Comparison of ENCODE assay signal across 1 cellular context in the genomic region with DNA sequence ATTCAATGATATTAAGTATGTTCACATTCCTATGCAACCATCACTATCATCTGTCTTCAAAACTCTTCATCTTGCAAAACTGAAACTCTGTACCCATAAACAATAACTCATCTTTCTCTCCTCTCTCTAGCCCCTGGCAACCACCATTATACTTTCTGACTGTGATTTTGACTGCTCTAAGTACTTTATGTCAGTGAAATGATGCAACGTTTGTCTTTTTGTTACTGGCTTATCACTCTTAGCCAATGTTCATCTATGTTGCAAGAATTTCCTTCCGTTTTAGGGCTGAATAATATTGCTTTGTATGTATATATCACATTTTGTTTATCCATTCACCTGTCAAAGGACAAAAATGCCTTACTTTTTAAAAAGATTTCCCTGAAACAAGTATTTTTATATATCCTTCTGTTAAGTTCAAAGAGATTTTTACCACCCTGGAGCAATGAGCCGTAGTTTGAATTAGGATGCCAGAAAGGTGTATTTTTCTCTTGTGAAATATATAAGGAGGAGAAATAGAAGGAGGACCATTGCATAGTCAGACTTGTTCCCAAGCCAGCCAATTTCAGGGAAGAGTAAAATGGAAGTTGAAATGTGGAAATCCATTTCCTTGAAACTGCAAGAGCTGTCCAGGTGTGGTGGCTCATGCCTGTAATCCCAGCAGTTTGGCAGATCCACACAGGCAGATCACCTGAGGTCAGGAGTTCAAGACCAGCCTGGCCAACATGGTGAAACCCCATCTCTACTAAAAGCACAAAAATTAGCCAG.
TF ChIP-seq lines count a peak whose summit lies in the region.

No MANE protein-coding gene starts in this region.

TF ChIP-seq in K562, 482 proteins besides CTCF, POLR2A, EP300 and RAD21 (continued from another document):
- TF ChIP-seq CUX1 (CRISPR knock-in tag; IDR thresholded peaks at IDR 0.05) (no peak), STAT5A (IDR thresholded peaks at IDR 0.05; ENCODE audit: borderline replicate concordance, low read length) (no peak), TARDBP (IDR thresholded peaks at IDR 0.05) (no peak), ZNF263 (CRISPR knock-in tag; IDR thresholded peaks at IDR 0.05; ENCODE audit: borderline replicate concordance) (0 out of 2 replicates have a peak, but pooled peaks have one; percentile 21), RCOR1 (IDR thresholded peaks at IDR 0.05; ENCODE audit: borderline replicate concordance in 1 of 2, low read depth in 2 of 2, low read length in 2 of 2) (peak in 1 of 2 experiments; percentile 79; a peak in 2 of 4 replicates), TRIM24 (IDR thresholded peaks at IDR 0.05) (peak; percentile 89 to 90; a peak in 3 of 4 replicates), HNRNPUL1 (IDR thresholded peaks at IDR 0.05; ENCODE audit: low read length) (no peak), EWSR1 (IDR thresholded peaks at IDR 0.05; ENCODE audit: borderline replicate concordance, low read depth, partially characterized antibody) (no peak), KLF10 (CRISPR knock-in tag; IDR thresholded peaks at IDR 0.05) (no peak), NFYB (IDR thresholded peaks at IDR 0.05; ENCODE audit: extremely low read depth, insufficient read length) (no peak), ATF4 (CRISPR knock-in tag; IDR thresholded peaks at IDR 0.05) (peak; percentile 89), POLR2H (tag; IDR thresholded peaks at IDR 0.05; ENCODE audit: low read depth) (peak; percentile 54), GTF2E2 (tag; IDR thresholded peaks at IDR 0.05) (no peak), ATF1 (CRISPR knock-in tag; IDR thresholded peaks at IDR 0.05) (no peak), ATF1 (tag; IDR thresholded peaks at IDR 0.05) (no peak), TAL1 (IDR thresholded peaks at IDR 0.05) (0 out of 2 replicates have a peak, but pooled peaks have one; percentile 14), GTF2F1 (IDR thresholded peaks at IDR 0.05; ENCODE audit: low read depth, low read length) (no peak), LEF1 (IDR thresholded peaks at IDR 0.05) (peak; percentile 74; the same call in 1 of the 2 replicates), ZNF282 (CRISPR knock-in tag; IDR thresholded peaks at IDR 0.05) (no peak), TGIF2 (CRISPR knock-in tag; IDR thresholded peaks at IDR 0.05) (no peak), KAT7 (CRISPR knock-in tag; IDR thresholded peaks at IDR 0.05; ENCODE audit: borderline replicate concordance) (no peak), FOXP4 (CRISPR knock-in tag; IDR thresholded peaks at IDR 0.05; ENCODE audit: borderline replicate concordance) (no peak), FOXJ3 (CRISPR knock-in tag; IDR thresholded peaks at IDR 0.05) (no peak), ZBTB34 (CRISPR knock-in tag; IDR thresholded peaks at IDR 0.05) (no peak), ZNF561 (CRISPR knock-in tag; conservative IDR thresholded peaks at IDR 0.05) (no peak), ARID1B (IDR thresholded peaks at IDR 0.05) (peak; percentile 70), BRF2 (IDR thresholded peaks at IDR 0.05; ENCODE audit: borderline replicate concordance, insufficient read depth, insufficient read length) (no peak), GABPA (tag; conservative IDR thresholded peaks at IDR 0.05; ENCODE audit: low read depth) (0 out of 2 replicates have a peak, but pooled peaks have one; percentile 21), MEIS2 (IDR thresholded peaks at IDR 0.05; ENCODE audit: partially characterized antibody) (peak; percentile 57), ZFP1 (CRISPR knock-in tag; IDR thresholded peaks at IDR 0.05) (no peak)
- TF ChIP-seq, protein P1, sequence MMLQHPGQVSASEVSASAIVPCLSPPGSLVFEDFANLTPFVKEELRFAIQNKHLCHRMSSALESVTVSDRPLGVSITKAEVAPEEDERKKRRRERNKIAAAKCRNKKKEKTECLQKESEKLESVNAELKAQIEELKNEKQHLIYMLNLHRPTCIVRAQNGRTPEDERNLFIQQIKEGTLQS (IDR thresholded peaks at IDR 0.05) = peak; percentile 95
- TF ChIP-seq, protein P1 (CRISPR knock-in tag; conservative IDR thresholded peaks at IDR 0.05) = no peak
